In genomic region chr14:103749860-103750259, GRCh38 we compare ENCODE assay signal across 2 cellular contexts.
TF ChIP-seq lines count a peak whose summit lies in the region.

No MANE protein-coding gene starts in this region.

TF ChIP-seq in SK-N-SH, 30 proteins besides CTCF, POLR2A, EP300 and RAD21 (continued from another document):
- no peak for TF ChIP-seq MXI1 (IDR thresholded peaks at IDR 0.05; ENCODE audit: low read depth, low read length)
- TF ChIP-seq TAF1 (IDR thresholded peaks at IDR 0.05; ENCODE audit: borderline replicate concordance, low read depth, low read length), result no peak
- no peak for TF ChIP-seq GATA2 (CRISPR knock-in tag; IDR thresholded peaks at IDR 0.05)
- TF ChIP-seq USF2 (IDR thresholded peaks at IDR 0.05; ENCODE audit: borderline replicate concordance, low read depth, low read length), result no peak
- TF ChIP-seq CHD2 (IDR thresholded peaks at IDR 0.05; ENCODE audit: low read length, partially characterized antibody), result no peak
- TF ChIP-seq TCF12 (IDR thresholded peaks at IDR 0.05), result no peak

TF ChIP-seq in SK-N-SH treated with all-trans-retinoic acid at 6 μM for 48 hours, 23 proteins besides CTCF, POLR2A, EP300 and RAD21 (continued from another document):
- TF ChIP-seq PATZ1 (CRISPR knock-in tag; IDR thresholded peaks at IDR 0.05; ENCODE audit: borderline replicate concordance) (no peak), CSRNP3 (CRISPR knock-in tag; IDR thresholded peaks at IDR 0.05) (no peak), TCF4 (CRISPR knock-in tag; IDR thresholded peaks at IDR 0.05; ENCODE audit: borderline replicate concordance) (no peak), RARB (CRISPR knock-in tag; IDR thresholded peaks at IDR 0.05) (no peak), ZNF70 (CRISPR knock-in tag; IDR thresholded peaks at IDR 0.05) (no peak), ZNF8 (CRISPR knock-in tag; IDR thresholded peaks at IDR 0.05) (no peak), SNAI2 (CRISPR knock-in tag; IDR thresholded peaks at IDR 0.05) (no peak), ISL1 (CRISPR knock-in tag; IDR thresholded peaks at IDR 0.05) (no peak), POU6F1 (CRISPR knock-in tag; IDR thresholded peaks at IDR 0.05; ENCODE audit: borderline replicate concordance, low read depth) (no peak), ZFP30 (CRISPR knock-in tag; IDR thresholded peaks at IDR 0.05) (no peak), ZFP3 (CRISPR knock-in tag; IDR thresholded peaks at IDR 0.05) (no peak), GLIS3 (CRISPR knock-in tag; IDR thresholded peaks at IDR 0.05) (no peak), ZC3H10 (CRISPR knock-in tag; IDR thresholded peaks at IDR 0.05) (no peak), PPARA (CRISPR knock-in tag; IDR thresholded peaks at IDR 0.05; ENCODE audit: borderline replicate concordance) (no peak), ZNF565 (CRISPR knock-in tag; conservative IDR thresholded peaks at IDR 0.05; ENCODE audit: low read depth) (no peak), BACH2 (CRISPR knock-in tag; IDR thresholded peaks at IDR 0.05; ENCODE audit: borderline replicate concordance) (no peak)
TF ChIP-seq in SK-N-SH treated with all-trans-retinoic acid at 6 μM for 48 hours: peak in this region for 0.
